Comparison of ENCODE assay signal across 16 cellular contexts in genomic region chr15:63465104-63465503, GRCh38. TPM values are rescaled to one million over a fixed set of nuclear protein-coding genes. Genes with fewer than 3 reads are reported as not detected.
DNase-seq lines count a peak whose midpoint lies in the region; TF ChIP-seq lines count a peak whose summit lies in the region.
"Had no signal": no experiment of that assay in that cellular context is flagged by ENCODE, and none has a peak within 500 bp of the region (broad histone marks: within the 10 kb centered on the region; RNA-seq: fewer than 3 reads in every experiment).

No MANE protein-coding gene starts in this region.

- no peak overlapping the region for H3K4ac ChIP-seq in H9 (ENCODE audit: low read depth, low read length)

- H4K91ac ChIP-seq in H9 (ENCODE audit: insufficient read length, low read depth, low read length), result no peak overlapping the region

- DNase-seq in G401 (ENCODE audit: low spot score), result peak; percentile 10
- DNase-seq in RKO (ENCODE audit: low spot score), result peak; percentile 30
- peak; percentile 85 for DNase-seq in fibroblast of gingiva (ENCODE audit: low read depth)
- DNase-seq in retinal pigment epithelial cell (ENCODE audit: low read depth), result peak; percentile 70
- DNase-seq in GM19240 (ENCODE audit: insufficient read length, low spot score), result no peak
- no peak for DNase-seq in H9
- no peak for DNase-seq in activated effector memory CD4-positive, alpha-beta T cell treated with anti-CD3 and anti-CD28 coated beads, Interleukin-2, amount 50 U/mL, for 16 hours
- DNase-seq: activated CD4-positive, alpha-beta T cell treated with anti-CD3 and anti-CD28 coated beads for 4 hours; erythroblast; GOT3; natural killer cell; NCI-H1694; sigmoid colon; T-cell had no signal

- H3T11ph ChIP-seq in H9 (ENCODE audit: low read length), result no peak overlapping the region

- no peaks in the 10 kb centered on the region for H3K79me2 ChIP-seq in H9 (ENCODE audit: insufficient read depth, low read length)

- no peak overlapping the region for H3K4me3 Mint-ChIP-seq in H9
- H3K4me3 Mint-ChIP-seq: activated T-helper 17 cell treated with anti-CD3 and anti-CD28 coated beads, Interleukin-2, amount 50 U/mL, for 72 hours; natural killer cell; T-cell had no signal

- H2BK5ac ChIP-seq in H9 (ENCODE audit: insufficient read length, low read length), result no peak overlapping the region

- H3K9me3 ChIP-seq in H9 (ENCODE audit: control insufficient read depth, low read depth, low read length), result no peaks in the 10 kb centered on the region
- H3K9me3 ChIP-seq: sigmoid colon, suprapubic skin had no signal

- no peak overlapping the region for H3K4me2 ChIP-seq in H9 (ENCODE audit: insufficient read depth, insufficient read length, low read length)

- H3K14ac ChIP-seq in H9 (ENCODE audit: insufficient read depth, low read length), result no peak overlapping the region

- H3K23ac ChIP-seq in H9 (ENCODE audit: insufficient read length, low read depth, low read length), result no peak overlapping the region

- H3K27me3 Mint-ChIP-seq in H9 (ENCODE audit: low read depth), result peaks cover 22% of the 10 kb centered on the region
- H3K27me3 Mint-ChIP-seq: activated T-helper 17 cell treated with anti-CD3 and anti-CD28 coated beads, Interleukin-2, amount 50 U/mL, for 72 hours had no signal

- no peak overlapping the region for H2BK20ac ChIP-seq in H9 (ENCODE audit: low read depth, low read length, poor library complexity, severe bottlenecking)

- no peak overlapping the region for H2AFZ ChIP-seq in H9 (ENCODE audit: low read length)

- H3K27ac ChIP-seq in H9 (ENCODE audit: insufficient read length, low read depth, low read length), result no peak overlapping the region
- H3K27ac ChIP-seq: suprapubic skin had no signal

- H3K9ac ChIP-seq in H9 (ENCODE audit: extremely low read depth, insufficient read length, low read length), result no peak overlapping the region

- H2BK12ac ChIP-seq in H9 (ENCODE audit: insufficient read length, low read depth, low read length), result no peak overlapping the region

- H3K18ac ChIP-seq in H9 (ENCODE audit: insufficient read length, low read depth, low read length), result no peak overlapping the region

- H3K9me3 Mint-ChIP-seq in H9, result peaks cover 2 to 3% of the 10 kb centered on the region in 2 experiments; a peak in 3 of 5 replicates
- H3K9me3 Mint-ChIP-seq: activated T-helper 17 cell treated with anti-CD3 and anti-CD28 coated beads, Interleukin-2, amount 50 U/mL, for 72 hours; natural killer cell; T-cell had no signal

- peaks cover 0 to 6% (median 2%) of the 10 kb centered on the region in 3 experiments; a peak in 3 of 7 replicates for H3K36me3 Mint-ChIP-seq in H9 (ENCODE audit: insufficient read depth in 1 of 3, low read depth in 3 of 3)
- H3K36me3 Mint-ChIP-seq: natural killer cell, T-cell had no signal

- no peak overlapping the region for H2BK15ac ChIP-seq in H9 (ENCODE audit: low read depth, low read length)

- H4K8ac ChIP-seq in H9 (replicated peaks; ENCODE audit: insufficient read length, low read depth, low read length), result no peak overlapping the region

- no peak overlapping the region for H3K56ac ChIP-seq in H9 (ENCODE audit: insufficient read length, low read depth, low read length)

- no peak overlapping the region for H4K5ac ChIP-seq in H9 (ENCODE audit: insufficient read length, low read depth, low read length)

- no peaks in the 10 kb centered on the region for H3K79me1 ChIP-seq in H9 (ENCODE audit: insufficient read depth, low read depth, low read length, poor library complexity, severe bottlenecking)

- in situ Hi-C loops in G401 (cut with HindIII; ENCODE audit: low sequenced_read_pairs), result no loop called here

- H3K4me1 Mint-ChIP-seq in H9, result peaks cover 15 to 18% of the 10 kb centered on the region in 2 experiments

- H2BK120ac ChIP-seq in H9 (ENCODE audit: low read depth, low read length, poor library complexity, severe bottlenecking), result no peak overlapping the region

- H3K23me2 ChIP-seq in H9 (ENCODE audit: insufficient read length, low read depth, low read length, poor library complexity, severe bottlenecking), result no peaks in the 10 kb centered on the region

- H2AK5ac ChIP-seq in H9 (ENCODE audit: insufficient read length, low read length), result no peak overlapping the region

- no peak overlapping the region for H3K4me3 ChIP-seq in retinal pigment epithelial cell (ENCODE audit: low read length)
- H3K4me3 ChIP-seq: sigmoid colon, suprapubic skin had no signal

- H3K27ac Mint-ChIP-seq in H9, result no peak overlapping the region
- H3K27ac Mint-ChIP-seq: activated T-helper 17 cell treated with anti-CD3 and anti-CD28 coated beads, Interleukin-2, amount 50 U/mL, for 72 hours; natural killer cell; T-cell had no signal

- H4K20me1 ChIP-seq in H9 (ENCODE audit: control insufficient read depth, insufficient read depth, insufficient read length), result no peaks in the 10 kb centered on the region

- no peak for TF ChIP-seq CTCF in retinal pigment epithelial cell (conservative IDR thresholded peaks at IDR 0.05; ENCODE audit: low read depth, low read length)
- no peak for TF ChIP-seq CTCF in H9 (conservative IDR thresholded peaks at IDR 0.05)

- H3K4me1 ChIP-seq in H9 (ENCODE audit: insufficient read depth, low read length), result no peaks in the 10 kb centered on the region

- no peaks in the 10 kb centered on the region; the same call in 1 of the 2 replicates for H3K27me3 ChIP-seq in H9 (ENCODE audit: insufficient read depth, low read length)
- H3K27me3 ChIP-seq: sigmoid colon, suprapubic skin had no signal

RNA-seq across cellular contexts. Expression of gene USP3, which starts 39.3 kb away (rescaled TPM):
- total RNA-seq in G401 (2014; rRNA removed; shearing (Covaris generic)), result 27.3 and 28.5 TPM in 2 replicates
- 12.0 and 14.2 TPM in 2 replicates for total RNA-seq in H9 (2021)

Comparison
In these comparisons a context has a peak if more than half of its experiments do, and no peak if none do; other contexts are left out.
1. DNase-seq: peak in G401 (single experiment), RKO (single experiment), fibroblast of gingiva (single experiment) and retinal pigment epithelial cell (single experiment); none in GM19240 (single experiment), H9 (single experiment) and activated effector memory CD4-positive, alpha-beta T cell treated with anti-CD3 and anti-CD28 coated beads, Interleukin-2, amount 50 U/mL, for 16 hours (single experiment).